1 cellular context compared by ENCODE assay signal in genomic region chr18:42182728-42183700, GRCh38.
A peak's percentile ranks its signal among the peaks of the same experiment; 100 is the strongest.
TF ChIP-seq lines count a peak whose summit lies in the region.

No MANE protein-coding gene starts in this region.

TF ChIP-seq in GM12878, 131 proteins besides CTCF, POLR2A, EP300 and RAD21:
- no peak for TF ChIP-seq CHD2 (IDR thresholded peaks at IDR 0.05; ENCODE audit: borderline replicate concordance, low read depth, low read length)
- peak; percentile 16; the same call in 1 of the 2 replicates for TF ChIP-seq ZNF217 (IDR thresholded peaks at IDR 0.05)
- peak in 1 of 2 experiments; percentile 10; a peak in 1 of 4 replicates for TF ChIP-seq IKZF2 (IDR thresholded peaks at IDR 0.05)
- TF ChIP-seq BCL3 (IDR thresholded peaks at IDR 0.05; ENCODE audit: borderline replicate concordance, insufficient read depth, low read depth, low read length, poor library complexity, severe bottlenecking) = no peak
- TF ChIP-seq ATF7 (IDR thresholded peaks at IDR 0.05; ENCODE audit: low read depth) = peak; percentile 8; the same call in 1 of the 2 replicates
TF ChIP-seq in GM12878: peak in this region for 3.
